In genomic region chr16:63618896-63619295, GRCh38 we compare ENCODE assay signal across 25 cellular contexts.
"Had no signal": no experiment of that assay in that cellular context is flagged by ENCODE, and none has a peak within 500 bp of the region (broad histone marks: within the 10 kb centered on the region; RNA-seq: fewer than 3 reads in every experiment).

No MANE protein-coding gene starts in this region.

- H3K4me3 ChIP-seq: left lung, lower lobe of right lung, neural progenitor cell, ovary, spleen, thoracic aorta, tibial artery, upper lobe of right lung had no signal

- H3K9ac ChIP-seq: neural progenitor cell had no signal

- H3K27ac ChIP-seq: left lung, lower lobe of right lung, neural progenitor cell, neutrophil, ovary, skin epidermis, spleen, suprapubic skin, thoracic aorta, tibial artery, upper lobe of right lung had no signal

- H3K9me3 ChIP-seq: lower lobe of right lung, neutrophil, suprapubic skin, thoracic aorta, tibial artery, upper lobe of right lung had no signal

- H3K4me1 ChIP-seq: left lung, lower lobe of right lung, neural progenitor cell, spleen, suprapubic skin, upper lobe of right lung had no signal

- H2AFZ ChIP-seq: neural progenitor cell had no signal

- H3K36me3 ChIP-seq: left lung, lower lobe of right lung, neural progenitor cell, neutrophil, ovary, spleen, suprapubic skin, thoracic aorta, tibial artery, upper lobe of right lung had no signal

- ATAC-seq: left colon; left lung; naive thymus-derived CD8-positive, alpha-beta T cell; sciatic nerve; stimulated activated effector memory CD8-positive, alpha-beta T cell treated with anti-CD3 and anti-CD28 coated beads, Interleukin-12 subunit alpha, Interleukin-12 subunit beta, amount 100 ng/mL, for 72 hours had no signal

- H3K27me3 ChIP-seq: neural progenitor cell, neutrophil, ovary, upper lobe of right lung had no signal

- DNase-seq: hypothalamus; immature natural killer cell; kidney; left colon; lower lobe of right lung; mammary epithelial cell; mesenchymal stem cell; naive thymus-derived CD8-positive, alpha-beta T cell; occipital lobe; retina; spleen; stimulated activated CD4-positive, alpha-beta T cell treated with anti-CD3 and anti-CD28 coated beads, Interleukin-4, amount 100 ng/mL, for 24 hours; stimulated activated naive CD4-positive, alpha-beta T cell; tibial artery; trophoblast cell; upper lobe of right lung had no signal

- H3K4me2 ChIP-seq: neural progenitor cell had no signal
